9 cellular contexts compared by ENCODE assay signal in genomic region chr5:681317-682191, GRCh38. TPM values are rescaled to one million over a fixed set of nuclear protein-coding genes. Genes with fewer than 3 reads are reported as not detected.
A peak's percentile ranks its signal among the peaks of the same experiment; 100 is the strongest.
DNase-seq lines count a peak whose midpoint lies in the region; ATAC-seq, FAIRE-seq and TF ChIP-seq lines count a peak whose summit lies in the region.
"Not testable (repeated sequence)": the region's sequence is repeated elsewhere in the genome, so short reads cannot be mapped to it uniquely, and the experiment has no call there.
"Had no signal": no experiment of that assay in that cellular context is flagged by ENCODE, and none has a peak within 500 bp of the region (broad histone marks: within the 10 kb centered on the region; RNA-seq: fewer than 3 reads in every experiment).

No MANE protein-coding gene starts in this region.

- H4K5ac ChIP-seq in H1 (ENCODE audit: insufficient read length, low read depth, low read length): not testable (repeated sequence)

- intact Hi-C loops in right cardiac atrium (cut with DNase I); psoas muscle (cut with DNase I): not testable (repeated sequence)

- H3K4me3 ChIP-seq in H1 (ENCODE audit: extremely low read depth in 1 of 4, insufficient read depth in 2 of 4, low read depth in 3 of 4, low read length in 4 of 4); right cardiac atrium (ENCODE audit: low read length); psoas muscle; upper lobe of left lung: not testable (repeated sequence)

- not testable (repeated sequence) for ATAC-seq in right cardiac atrium; psoas muscle; upper lobe of left lung (ENCODE audit: low FRiP score in 2 of 2)

- H2AFZ ChIP-seq in H1 (ENCODE audit: low read length): not testable (repeated sequence)

- not testable (repeated sequence) for H2BK15ac ChIP-seq in H1 (ENCODE audit: low read length)

- not testable (repeated sequence) for H3K9ac ChIP-seq in H1 (replicated peaks in 1 of 4; ENCODE audit: extremely low read depth in 1 of 4, low read depth in 3 of 4, low read length in 3 of 4)

- H2BK20ac ChIP-seq in H1 (ENCODE audit: low read length): not testable (repeated sequence)

- DNase-seq in GM12892 (ENCODE audit: insufficient read length) (peak; percentile 10), right cardiac atrium (peak; percentile 6 to 56 (median 45)), mesenteric fat pad (ENCODE audit: low spot score) (peak; percentile 89), psoas muscle (peak; percentile 10 to 48), upper lobe of left lung (peak; percentile 16 to 59)
- DNase-seq in activated CD4-positive, alpha-beta T cell treated with anti-CD3 and anti-CD28 coated beads for 1 hour: peak; percentile 5
- peak; percentile 0 for DNase-seq in activated naive CD4-positive, alpha-beta T cell treated with Interleukin-2 at 50 U/mL for 16 hours
- DNase-seq in H1 (ENCODE audit: low read depth in 1 of 2, low spot score in 2 of 2): not testable (repeated sequence)

- not testable (repeated sequence) for H2BK12ac ChIP-seq in H1 (ENCODE audit: low read depth, low read length)

- POLR2A ChIA-PET in H1 (lab: Charles Lee; ENCODE audit: partially characterized antibody): not testable (repeated sequence)

- H3K9me3 ChIP-seq in H1 (ENCODE audit: insufficient read depth in 2 of 2, low read depth in 1 of 2, low read length in 1 of 2); right cardiac atrium (ENCODE audit: control insufficient read depth, low read length); psoas muscle; upper lobe of left lung: not testable (repeated sequence)

- H3K23ac ChIP-seq in H1 (ENCODE audit: insufficient read length): not testable (repeated sequence)

- not testable (repeated sequence) for H2BK120ac ChIP-seq in H1 (replicated peaks; ENCODE audit: low read depth, low read length)

- not testable (repeated sequence) for TF ChIP-seq CTCF in H1 (IDR thresholded peaks at IDR 0.05; ENCODE audit: control extremely low read depth in 1 of 3, insufficient read depth in 1 of 3, low read depth in 1 of 3, low read length in 3 of 3); psoas muscle (IDR thresholded peaks at IDR 0.05); upper lobe of left lung (IDR thresholded peaks at IDR 0.05)

- H2AK5ac ChIP-seq in H1 (ENCODE audit: low read depth, low read length): not testable (repeated sequence)

- not testable (repeated sequence) for H3K14ac ChIP-seq in H1 (ENCODE audit: insufficient read length)

- not testable (repeated sequence) for FAIRE-seq in GM12892 (lab: Jason Lieb, UNC)
- peak; percentile 50 for FAIRE-seq in H1 (lab: Jason Lieb, UNC)

- H2BK5ac ChIP-seq in H1 (ENCODE audit: low read depth, low read length): not testable (repeated sequence)

- H3K79me1 ChIP-seq in H1 (ENCODE audit: low read depth, low read length): not testable (repeated sequence)

- H3K56ac ChIP-seq in H1 (replicated peaks; ENCODE audit: insufficient read length, low read depth, low read length): not testable (repeated sequence)

- not testable (repeated sequence) for H3K23me2 ChIP-seq in H1 (ENCODE audit: low read depth, low read length)

- TF ChIP-seq POLR2A in GM12892 (IDR thresholded peaks at IDR 0.05; ENCODE audit: low read depth, low read length); H1 (IDR thresholded peaks at IDR 0.05; ENCODE audit: control extremely low read depth in 1 of 2, low read depth in 2 of 2, low read length in 2 of 2); upper lobe of left lung (IDR thresholded peaks at IDR 0.05): not testable (repeated sequence)

- not testable (repeated sequence) for H3K79me2 ChIP-seq in H1 (ENCODE audit: control insufficient read depth in 1 of 2, insufficient read depth in 2 of 2, low read length in 2 of 2)

- not testable (repeated sequence) for TF ChIP-seq EP300 in H1 (IDR thresholded peaks at IDR 0.05; ENCODE audit: borderline replicate concordance in 1 of 2, low read depth in 2 of 2, low read length in 2 of 2); upper lobe of left lung (IDR thresholded peaks at IDR 0.05)

- not testable (repeated sequence) for H4K8ac ChIP-seq in H1 (ENCODE audit: extremely low read depth, insufficient read depth, low read length)

- CTCF ChIA-PET in H1 (lab: Charles Lee; ENCODE audit: partially characterized antibody): interaction anchor here (1.2 kb wide), 2 partner anchors 10 to 76 kb away, joined by 3 to 4 read pairs; no protein-coding TSS in a partner anchor

- H4K91ac ChIP-seq in H1 (replicated peaks; ENCODE audit: insufficient read length, low read length): not testable (repeated sequence)

- not testable (repeated sequence) for H3K4me2 ChIP-seq in H1 (ENCODE audit: insufficient read depth in 1 of 2, low read depth in 2 of 2, low read length in 2 of 2)

- not testable (repeated sequence) for H4K20me1 ChIP-seq in H1 (replicated peaks in 1 of 2; ENCODE audit: control insufficient read depth in 1 of 2, insufficient read depth in 2 of 2, low read length in 2 of 2)

- WGBS in H1 (ENCODE audit: extremely low coverage in 1 of 2, insufficient coverage in 1 of 2, insufficient read length in 1 of 2, insufficient replicate concordance in 2 of 2, low coverage in 1 of 2, low lambda C conversion rate in 2 of 2, missing lambda C conversion rate in 1 of 2), 2 experiments: 96% methylated on average over 12 of the region's 17 CpGs; no CpG with 5 or more reads in 1 of the 2 experiments
- WGBS in right cardiac atrium: 95% methylated on average over 17 of the region's 17 CpGs
- 85 to 91% (median 86%) methylated on average over 14 to 17 of the region's 17 CpGs for WGBS in psoas muscle, 3 donors
- 75 to 87% methylated on average over 2 to 15 of the region's 17 CpGs for WGBS in upper lobe of left lung, 2 donors

- not testable (repeated sequence) for H3K4ac ChIP-seq in H1 (replicated peaks; ENCODE audit: insufficient read length, low read depth, low read length)

- not testable (repeated sequence) for H3K18ac ChIP-seq in H1 (ENCODE audit: extremely low read depth, low read length)

- not testable (repeated sequence) for TF ChIP-seq RAD21 in H1 (IDR thresholded peaks at IDR 0.05 in 1 of 2, conservative IDR thresholded peaks at IDR 0.05 in 1 of 2; ENCODE audit: low read depth in 2 of 2, low read length in 2 of 2)

- not testable (repeated sequence) for H3K27ac ChIP-seq in H1 (ENCODE audit: low read depth, low read length); right cardiac atrium (ENCODE audit: low read length); psoas muscle; upper lobe of left lung

- H3K4me1 ChIP-seq in H1 (replicated peaks in 1 of 4; ENCODE audit: control insufficient read depth in 3 of 4, insufficient read depth in 4 of 4, low read length in 3 of 4); right cardiac atrium (ENCODE audit: control insufficient read depth, insufficient read depth, low read length); psoas muscle; upper lobe of left lung: not testable (repeated sequence)

- not testable (repeated sequence) for H3K36me3 ChIP-seq in H1 (ENCODE audit: control insufficient read depth in 2 of 4, insufficient read depth in 4 of 4, low read length in 3 of 4); psoas muscle (ENCODE audit: insufficient read depth in 1 of 2, low read depth in 1 of 2); upper lobe of left lung

- not testable (repeated sequence) for H3K27me3 ChIP-seq in H1 (replicated peaks in 1 of 4; ENCODE audit: control insufficient read depth in 3 of 4, extremely low read depth in 1 of 4, insufficient read depth in 3 of 4, low read length in 3 of 4); right cardiac atrium (ENCODE audit: control insufficient read depth, insufficient read depth); psoas muscle (ENCODE audit: insufficient read depth in 3 of 3, low read length in 2 of 3); upper lobe of left lung

RNA-seq across cellular contexts. Expression of gene TPPP, which starts 11.6 kb away (rescaled TPM):
- 0.40 TPM for polyA plus RNA-seq in GM12892 (2012; ENCODE audit: missing spikeins)
- total RNA-seq in H1 (2021; fragmentation: NEBNext Ultra II Directional; extraction: Animal tissue kit (Norgen Biotek cat#: 25700)): 0.65 and 0.93 TPM in 2 replicates
- polyA plus RNA-seq in H1 (2011; rRNA removed) (0.36 and 0.86 TPM in 2 replicates), right cardiac atrium (12.2 TPM), psoas muscle (1 to 10 TPM; 1.8 to 3.3 (median 2.0) TPM)
- 0.66 TPM for polyA plus RNA-seq in H1 (2011; cell fraction: cytosol; rRNA removed)
- polyA plus RNA-seq in H1 (2011; cell fraction: nucleus; rRNA removed): 1.1 TPM
- 0.44 to 1.0 TPM (median 0.79 TPM) in 4 replicates for polyA plus RNA-seq in H1 (2012, experiment 1 of 2)
- 0.29 TPM for polyA plus RNA-seq in H1 (2012, experiment 2 of 2)
- polyA plus RNA-seq in H1 (2013, experiment 1 of 2): 0.51 TPM
- 0.42 TPM for polyA plus RNA-seq in H1 (2013, experiment 2 of 2)
- polyA minus RNA-seq in H1 (2011; rRNA and poly(A)+ RNA removed): 0.41 and 1.1 TPM in 2 replicates
- 1.0 TPM for polyA minus RNA-seq in H1 (2011; cell fraction: cytosol; rRNA and poly(A)+ RNA removed)
- 0.80 TPM for polyA minus RNA-seq in H1 (2011; cell fraction: nucleus; rRNA and poly(A)+ RNA removed)
- total RNA-seq in right cardiac atrium (10 to 100 TPM; 15.8 to 30.1 (median 22.7) TPM), mesenteric fat pad (5.4 TPM), psoas muscle (10 to 100 TPM in 1 of 4 donors, 1 to 10 TPM in 3; 3.1 to 11.0 (median 5.3) TPM), upper lobe of left lung (10 to 100 TPM; 14.3 to 42.7 (median 19.1) TPM)
- total RNA-seq: GM23248 had no signal
- polyA plus RNA-seq: GM23248 had no signal
